1 cellular context compared by ENCODE assay signal in genomic region chr19:19032420-19033175, GRCh38.
TF ChIP-seq lines count a peak whose summit lies in the region.

No MANE protein-coding gene starts in this region.

TF ChIP-seq in HepG2, 621 proteins besides CTCF, POLR2A, EP300 and RAD21 (continued from another document):
- TF ChIP-seq THAP9 (CRISPR knock-in tag; IDR thresholded peaks at IDR 0.05; ENCODE audit: borderline replicate concordance) (0 out of 2 replicates have a peak, but pooled peaks have one; percentile 28), IKZF1 (IDR thresholded peaks at IDR 0.05) (no peak), GPN1 (CRISPR knock-in tag; IDR thresholded peaks at IDR 0.05; ENCODE audit: borderline replicate concordance) (no peak), BATF2 (CRISPR knock-in tag; IDR thresholded peaks at IDR 0.05) (no peak), TGIF2 (CRISPR knock-in tag; IDR thresholded peaks at IDR 0.05) (peak; percentile 65), ARID4A (CRISPR knock-in tag; IDR thresholded peaks at IDR 0.05; ENCODE audit: borderline replicate concordance) (peak; percentile 45; the same call in 1 of the 2 replicates)
